ENCODE assay signal across 8 cellular contexts in genomic region chr11:129895126-129896041, GRCh38. TPM values are rescaled to one million over a fixed set of nuclear protein-coding genes. Genes with fewer than 3 reads are reported as not detected.
DNase-seq lines count a peak whose midpoint lies in the region; TF ChIP-seq lines count a peak whose summit lies in the region.

NFRKB (minus strand) TSS chr11:129895578; CDS start chr11:129892849, 2,729 bp downstream.

- H3K36me3 ChIP-seq in Caco-2 (ENCODE audit: control insufficient read depth, insufficient read depth, low read length) (peaks cover 4% of the 10 kb centered on the region; the same call in 1 of the 2 replicates), OCI-LY1 (ENCODE audit: insufficient read depth, low read length) (peaks cover 41% of the 10 kb centered on the region)

- peaks cover 13% of the 10 kb centered on the region for H3K4me1 Mint-ChIP-seq in Caco-2 (ENCODE audit: low read depth, unreplicated experiment)

- POLR2A ChIA-PET in Caco-2 (lab: Charles Lee), result interaction anchor here (0.6 to 2.1 kb wide), 10 partner anchors 10 to 579 kb away, joined by 3 to 8 read pairs (median 4); no protein-coding TSS in a partner anchor

- TF ChIP-seq CTCF in Caco-2 (IDR thresholded peaks at IDR 0.05; ENCODE audit: insufficient read depth in 1 of 2, low read depth in 1 of 2, low read length in 1 of 2, severe bottlenecking in 1 of 2, unreplicated experiment in 1 of 2) (no peak), GM20000 (IDR thresholded peaks at IDR 0.05; ENCODE audit: extremely low read depth, missing control alignments) (no peak), OCI-LY1 (IDR thresholded peaks at IDR 0.05; ENCODE audit: low read length) (peak; percentile 8; the same call in 1 of the 2 replicates)

- H3K9ac ChIP-seq in OCI-LY1 (ENCODE audit: low read length), result peak within 1 kb of the TSS; percentile 78

- H3K4me2 ChIP-seq in OCI-LY1 (ENCODE audit: low read length), result peak within 1 kb of the TSS; percentile 64

- H3K4me3 Mint-ChIP-seq in Caco-2 (ENCODE audit: unreplicated experiment), result peak within 1 kb of the TSS; percentile 84

- H3K4me1 ChIP-seq in Caco-2, result peaks cover 14% of the 10 kb centered on the region
- peaks cover 18% of the 10 kb centered on the region for H3K4me1 ChIP-seq in OCI-LY1 (ENCODE audit: insufficient read depth, low read length, severe bottlenecking)
- peaks cover 21% of the 10 kb centered on the region for H3K4me1 ChIP-seq in mononuclear cell (ENCODE audit: insufficient read depth, low read length)

- H3K27ac ChIP-seq in OCI-LY1 (ENCODE audit: low read depth, low read length, poor library complexity, severe bottlenecking), result peak within 1 kb of the TSS; percentile 64

- no peaks in the 10 kb centered on the region for H3F3A ChIP-seq in OCI-LY1 (ENCODE audit: insufficient read depth, low read length)

- peaks cover 14% of the 10 kb centered on the region for H3K79me2 ChIP-seq in OCI-LY1 (ENCODE audit: insufficient read depth, low read length)

- no peaks in the 10 kb centered on the region for H3K9me2 ChIP-seq in OCI-LY1 (ENCODE audit: low read depth, low read length)

- no peaks in the 10 kb centered on the region for H3K9me3 Mint-ChIP-seq in Caco-2 (ENCODE audit: unreplicated experiment)

- intact Hi-C loops in Caco-2 (cut with micrococcal nuclease; ENCODE audit: unreplicated experiment), result loop anchor here (1.0 kb wide), 2 partner anchors 81 to 251 kb away; no protein-coding TSS in a partner anchor

- H3K27me3 Mint-ChIP-seq in Caco-2 (ENCODE audit: insufficient read depth, unreplicated experiment), result no peaks in the 10 kb centered on the region

- H2AFZ ChIP-seq in OCI-LY1 (ENCODE audit: low read length), result no peak within 1 kb of the TSS

- peak; percentile 94 to 98 for DNase-seq in Caco-2
- DNase-seq in GM20000 (ENCODE audit: low spot score), result peak; percentile 99
- peak; percentile 42 for DNase-seq in HT1080 (ENCODE audit: low read depth)
- DNase-seq in activated T-cell treated with anti-CD3 and anti-CD28 coated beads for 1 hour (ENCODE audit: low read depth), result peak; percentile 82
- DNase-seq in epidermal melanocyte (ENCODE audit: insufficient read length, low spot score), result peak; percentile 92
- DNase-seq in stimulated activated CD8-positive, alpha-beta memory T cell treated with anti-CD3 and anti-CD28 coated beads, Interleukin-4, amount 100 ng/mL, for 1 hour (ENCODE audit: low read depth in 2 of 2, low spot score in 1 of 2), result peak; percentile 74 to 77

- peak within 1 kb of the TSS; percentile 80 for H3K27ac Mint-ChIP-seq in Caco-2 (ENCODE audit: unreplicated experiment)

- H3K9me3 ChIP-seq in Caco-2 (no peaks in the 10 kb centered on the region), OCI-LY1 (ENCODE audit: low read length) (no peaks in the 10 kb centered on the region), mononuclear cell (ENCODE audit: low read depth, low read length) (no peaks in the 10 kb centered on the region)

- BruUV-seq in Caco-2 (replicated peaks; lab: Mats Ljungman, UMichigan), result no TSS peak

- H3K4me3 ChIP-seq in Caco-2 (ENCODE audit: low read depth, low read length), result peak within 1 kb of the TSS; percentile 86
- peak within 1 kb of the TSS; percentile 83 for H3K4me3 ChIP-seq in OCI-LY1 (ENCODE audit: low read depth, low read length, poor library complexity, severe bottlenecking)
- peak within 1 kb of the TSS; percentile 84 for H3K4me3 ChIP-seq in mononuclear cell (ENCODE audit: low read length)

- no peaks in the 10 kb centered on the region for H3K27me3 ChIP-seq in Caco-2 (replicated peaks; ENCODE audit: control insufficient read depth, insufficient read depth, low read length)
- H3K27me3 ChIP-seq in OCI-LY1 (ENCODE audit: insufficient read depth, low read length), result no peaks in the 10 kb centered on the region
- H3K27me3 ChIP-seq in mononuclear cell (ENCODE audit: insufficient read depth, low read length), result no peaks in the 10 kb centered on the region

- H4K20me1 ChIP-seq in OCI-LY1 (ENCODE audit: insufficient read depth, low read length), result no peaks in the 10 kb centered on the region

- CTCF ChIA-PET in Caco-2 (lab: Charles Lee), result interaction anchor here (0.6 to 1.9 kb wide), 6 partner anchors 10 to 237 kb away, joined by 3 to 6 read pairs (median 3); no protein-coding TSS in a partner anchor

- peaks cover 54% of the 10 kb centered on the region for H3K36me3 Mint-ChIP-seq in Caco-2 (ENCODE audit: insufficient read depth, unreplicated experiment)

RNA-seq across cellular contexts. Expression of gene NFRKB, which starts in this region (rescaled TPM):
- total RNA-seq in Caco-2 (2022), result 101 and 104 TPM in 2 replicates
- total RNA-seq in HT1080 (2014; rRNA removed; shearing (Covaris generic)), result 22.9 and 23.6 TPM in 2 replicates
- 13.2 and 17.0 TPM in 2 replicates for polyA plus RNA-seq in HT1080 (2015; cell fraction: cytosol; rRNA removed)
- polyA plus RNA-seq in HT1080 (2015; cell fraction: nucleus; rRNA removed), result 36.6 and 41.3 TPM in 2 replicates
- total RNA-seq in mononuclear cell, result 38.0 TPM

Comparison
In these comparisons a context has a peak if more than half of its experiments do, and no peak if none do; other contexts are left out.
1. Peak in every context shown above with its lines: DNase-seq, H3K4me3 ChIP-seq and H3K27ac ChIP-seq.
2. DNase-seq: peak in every context shown above with its lines; median percentile 99 in GM20000; 96 in Caco-2; 92 in epidermal melanocyte; 82 in activated T-cell treated with anti-CD3 and anti-CD28 coated beads for 1 hour; 76 in stimulated activated CD8-positive, alpha-beta memory T cell treated with anti-CD3 and anti-CD28 coated beads, Interleukin-4, amount 100 ng/mL, for 1 hour; 42 in HT1080.